Comparison of ENCODE assay signal across 18 cellular contexts in genomic region chr17:32288600-32288999, GRCh38.
"Had no signal": no experiment of that assay in that cellular context is flagged by ENCODE, and none has a peak within 500 bp of the region (broad histone marks: within the 10 kb centered on the region; RNA-seq: fewer than 3 reads in every experiment).

No MANE protein-coding gene starts in this region.

- H3K36me3 ChIP-seq: breast epithelium, left ventricle myocardium inferior, transverse colon had no signal

- H3K4me1 ChIP-seq: breast epithelium, transverse colon had no signal

- H3K9me3 Mint-ChIP-seq: activated CD8-positive, alpha-beta T cell treated with anti-CD3 and anti-CD28 coated beads for 36 hours; activated naive CD8-positive, alpha-beta T cell treated with anti-CD3 and anti-CD28 coated beads, Interleukin-2, amount 10 ng/mL, durations not matched to agents 7 days and 5 days; activated T-cell treated with anti-CD3 and anti-CD28 coated beads, Interleukin-2, amount 50 U/mL, for 72 hours; nephron progenitor cell had no signal

- DNase-seq: activated CD4-positive, alpha-beta T cell treated with anti-CD3 and anti-CD28 coated beads for 36 hours; activated CD8-positive, alpha-beta memory T cell treated with anti-CD3 and anti-CD28 coated beads, Interleukin-2, amount 50 U/mL, for 4 hours; activated CD8-positive, alpha-beta T cell treated with anti-CD3 and anti-CD28 coated beads for 36 hours; activated naive CD8-positive, alpha-beta T cell treated with anti-CD3 and anti-CD28 coated beads, Interleukin-2, amount 10 ng/mL, durations not matched to agents 7 days and 5 days; activated T-cell treated with anti-CD3 and anti-CD28 coated beads, Interleukin-2, amount 50 U/mL, for 72 hours; anterior cingulate cortex; foreskin melanocyte; head of caudate nucleus; islet precursor cell; left ventricle myocardium inferior; mesendoderm; nephron progenitor cell; stimulated activated CD4-positive, alpha-beta T cell treated with anti-CD3 and anti-CD28 coated beads, Interleukin-12 subunit alpha, Interleukin-12 subunit beta, amount 100 ng/mL, for 4 hours; stimulated activated naive CD4-positive, alpha-beta T cell; substantia nigra; transverse colon had no signal

- H3K27me3 ChIP-seq: breast epithelium had no signal

- H3K27ac Mint-ChIP-seq: activated CD4-positive, alpha-beta T cell treated with anti-CD3 and anti-CD28 coated beads for 36 hours; activated CD8-positive, alpha-beta T cell treated with anti-CD3 and anti-CD28 coated beads for 36 hours; activated T-cell treated with anti-CD3 and anti-CD28 coated beads, Interleukin-2, amount 50 U/mL, for 72 hours; nephron progenitor cell had no signal

- H3K4me3 ChIP-seq: breast epithelium, left ventricle myocardium inferior, transverse colon had no signal

- H3K27ac ChIP-seq: breast epithelium, left ventricle myocardium inferior, transverse colon, VCaP had no signal

- H3K9me3 ChIP-seq: breast epithelium, left ventricle myocardium inferior, transverse colon had no signal

- H3K4me1 Mint-ChIP-seq: activated CD4-positive, alpha-beta T cell treated with anti-CD3 and anti-CD28 coated beads for 36 hours had no signal

- H3K36me3 Mint-ChIP-seq: activated naive CD8-positive, alpha-beta T cell treated with anti-CD3 and anti-CD28 coated beads, Interleukin-2, amount 10 ng/mL, durations not matched to agents 7 days and 5 days had no signal

- H3K4me3 Mint-ChIP-seq: activated CD4-positive, alpha-beta T cell treated with anti-CD3 and anti-CD28 coated beads for 36 hours; activated CD8-positive, alpha-beta T cell treated with anti-CD3 and anti-CD28 coated beads for 36 hours; activated naive CD8-positive, alpha-beta T cell treated with anti-CD3 and anti-CD28 coated beads, Interleukin-2, amount 10 ng/mL, durations not matched to agents 7 days and 5 days; activated T-cell treated with anti-CD3 and anti-CD28 coated beads, Interleukin-2, amount 50 U/mL, for 72 hours; nephron progenitor cell had no signal
